In the genomic region with DNA sequence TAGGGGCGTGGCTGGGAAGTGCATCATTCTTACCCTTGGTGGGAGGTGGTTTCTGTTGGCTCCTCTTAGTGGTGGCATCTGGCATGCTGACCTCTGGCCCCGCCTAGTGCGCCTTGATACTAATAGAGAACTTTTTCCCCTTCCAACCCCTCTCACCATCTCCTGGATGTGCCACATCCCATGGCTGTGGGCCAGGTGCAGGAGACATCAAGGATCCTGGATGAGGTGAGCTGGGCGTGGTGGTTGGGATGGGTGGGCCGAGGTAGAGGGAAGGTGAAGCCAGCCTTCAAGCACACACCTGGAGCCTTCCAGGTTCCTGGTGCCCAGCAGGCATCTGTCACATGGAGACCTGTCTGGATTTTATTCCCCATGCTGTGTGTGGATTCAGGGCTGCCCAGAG, we compare ENCODE assay signal across 26 cellular contexts.
DNase-seq lines count a peak whose midpoint lies in the region; ATAC-seq and TF ChIP-seq lines count a peak whose summit lies in the region.
"Had no signal": no experiment of that assay in that cellular context is flagged by ENCODE, and none has a peak within 500 bp of the region (broad histone marks: within the 10 kb centered on the region; RNA-seq: fewer than 3 reads in every experiment).

No MANE protein-coding gene starts in this region.

- no peaks in the 10 kb centered on the region for H3K9me2 ChIP-seq in OCI-LY7 (ENCODE audit: insufficient read depth, low read length)

- no peaks in the 10 kb centered on the region for H3K9me3 ChIP-seq in upper lobe of left lung
- no peaks in the 10 kb centered on the region for H3K9me3 ChIP-seq in OCI-LY7 (ENCODE audit: low read length)
- H3K9me3 ChIP-seq: A549, left lung, thoracic aorta, vagina had no signal

- POLR2A ChIA-PET in OCI-LY7 (lab: Charles Lee): no interaction called here

- no peaks in the 10 kb centered on the region for H3K27me3 ChIP-seq in dorsolateral prefrontal cortex
- no peaks in the 10 kb centered on the region for H3K27me3 ChIP-seq in upper lobe of left lung
- H3K27me3 ChIP-seq: left lung, vagina had no signal

- ATAC-seq in Right ventricle myocardium superior (ENCODE audit: poor library complexity): no peak
- no peak for ATAC-seq in Right ventricle myocardium inferior
- ATAC-seq in upper lobe of left lung (ENCODE audit: low FRiP score in 2 of 2): no peak
- ATAC-seq: A549; activated CD4-positive, CD25-positive, alpha-beta regulatory T cell treated with anti-CD3 and anti-CD28 coated beads, Interleukin-2, amount 50 U/mL, for 24 hours had no signal

- no peak overlapping the region for H3K4me2 ChIP-seq in OCI-LY7 (ENCODE audit: low read length)
- H3K4me2 ChIP-seq: A549 had no signal

- H2AFZ ChIP-seq in OCI-LY7 (ENCODE audit: low read length): no peak overlapping the region

- CTCF ChIA-PET in OCI-LY7 (lab: Charles Lee; ENCODE audit: unreplicated experiment): no interaction called here

- no TSS peak for BruUV-seq in OCI-LY7 (replicated peaks; lab: Mats Ljungman, UMichigan)

- H4K20me1 ChIP-seq in OCI-LY7 (ENCODE audit: insufficient read depth, low read length): no peaks in the 10 kb centered on the region

- TF ChIP-seq EP300 in upper lobe of left lung (IDR thresholded peaks at IDR 0.05): no peak

- 86 to 96% methylated on average over 3 to 5 of the region's 5 CpGs for WGBS in upper lobe of left lung, 2 donors

- no peak for TF ChIP-seq POLR2A in upper lobe of left lung (IDR thresholded peaks at IDR 0.05)

- intact Hi-C loops in Right ventricle myocardium superior (cut with DNase I) (no loop called here), Right ventricle myocardium inferior (cut with DNase I) (no loop called here), dorsolateral prefrontal cortex (cut with DNase I) (loop anchor here (10.0 kb wide), 2 partner anchors 542 to 1142 kb away; a partner anchor contains a TSS), OCI-LY7 (cut with micrococcal nuclease; ENCODE audit: unreplicated experiment) (no loop called here)

- TF ChIP-seq CTCF in dorsolateral prefrontal cortex (IDR thresholded peaks at IDR 0.05 in 54 of 56, conservative IDR thresholded peaks at IDR 0.05 in 2 of 56; ENCODE audit: low read depth in 1 of 56, partially characterized antibody in 56 of 56) (no peak), upper lobe of left lung (IDR thresholded peaks at IDR 0.05) (no peak), OCI-LY7 (conservative IDR thresholded peaks at IDR 0.05; ENCODE audit: low read length) (no peak)

- peak overlapping the region in 14 of 59 donors; percentile 3 to 96 (median 50) for H3K27ac ChIP-seq in dorsolateral prefrontal cortex
- peak overlapping the region in 3 of 4 donors; percentile 4 to 79 (median 45) for H3K27ac ChIP-seq in upper lobe of left lung
- H3K27ac ChIP-seq in OCI-LY7 (ENCODE audit: low read depth, low read length, poor library complexity, severe bottlenecking): no peak overlapping the region
- H3K27ac ChIP-seq: A549, SK-N-MC, thoracic aorta, vagina had no signal

- no peaks in the 10 kb centered on the region for H3K79me2 ChIP-seq in OCI-LY7 (ENCODE audit: insufficient read depth, low read depth, low read length)

- DNase-seq in Right ventricle myocardium superior: peak; percentile 24
- no peak for DNase-seq in Right ventricle myocardium inferior (ENCODE audit: missing footprints)
- DNase-seq in dorsolateral prefrontal cortex: peak in 7 of 10 donors; percentile 1 to 30 (median 21)
- DNase-seq in mesenteric fat pad (ENCODE audit: low spot score): peak; percentile 65
- no peak for DNase-seq in upper lobe of left lung
- no peak for DNase-seq in AML-193 (lab: John Stamatoyannopoulos, UW)
- DNase-seq in SHP77 treated with DMSO at 0.1 percent for 48 hours (lab: John Stamatoyannopoulos, UW): no peak
- no peak for DNase-seq in OCI-LY7 (ENCODE audit: low spot score)
- DNase-seq: activated CD4-positive, alpha-beta T cell treated with anti-CD3 and anti-CD28 coated beads, Interleukin-2, amount 50 U/mL, for 4 hours; activated CD8-positive, alpha-beta memory T cell treated with anti-CD3 and anti-CD28 coated beads, Interleukin-2, amount 50 U/mL, for 4 hours; anterior cingulate cortex; effector CD8-positive, alpha-beta T cell; KG1; naive B cell; NCI-H1105; NCI-H187; NCI-H2171; NCI-H510A; small intestine; stimulated activated naive CD4-positive, alpha-beta T cell treated with Interleukin-2 at 50 U/mL for 16 hours had no signal

- H3K4me3 ChIP-seq in dorsolateral prefrontal cortex (no peak overlapping the region), upper lobe of left lung (no peak overlapping the region), OCI-LY7 (ENCODE audit: low read depth, low read length, poor library complexity, severe bottlenecking) (no peak overlapping the region)
- H3K4me3 ChIP-seq: A549, left lung, SK-N-MC, thoracic aorta, vagina had no signal

- H3K4me1 ChIP-seq in upper lobe of left lung (peaks cover 14 to 37% (median 31%) of the 10 kb centered on the region in 4 donors), OCI-LY7 (ENCODE audit: insufficient read depth, low read length, poor library complexity, severe bottlenecking) (no peaks in the 10 kb centered on the region)
- H3K4me1 ChIP-seq: A549 had no signal

- peaks cover 0 to 26% (median 0%) of the 10 kb centered on the region in 4 donors for H3K36me3 ChIP-seq in upper lobe of left lung
- H3K36me3 ChIP-seq in OCI-LY7 (ENCODE audit: insufficient read depth, low read length): no peaks in the 10 kb centered on the region
- H3K36me3 ChIP-seq: thoracic aorta, vagina had no signal

Comparison
In these comparisons a context has a peak if more than half of its experiments do, and no peak if none do; other contexts are left out.
1. DNase-seq: peak in Right ventricle myocardium superior (single experiment), dorsolateral prefrontal cortex (7 of 10) and mesenteric fat pad (single experiment); none in Right ventricle myocardium inferior (single experiment), upper lobe of left lung (0 of 2), AML-193 (0 of 2), SHP77 treated with DMSO at 0.1 percent for 48 hours (single experiment) and OCI-LY7 (single experiment).
2. intact Hi-C loops: an anchor here in dorsolateral prefrontal cortex (10.0 kb wide); none called in Right ventricle myocardium superior, Right ventricle myocardium inferior and OCI-LY7.